1 cellular context compared by ENCODE assay signal in genomic region chr15:75452364-75452967, GRCh38.
TF ChIP-seq lines count a peak whose summit lies in the region.

No MANE protein-coding gene starts in this region.

TF ChIP-seq in WTC11, 78 proteins besides CTCF, POLR2A, EP300 and RAD21 (continued from another document):
- no peak; the same call in 1 of the 2 replicates for TF ChIP-seq FOXP4 (CRISPR knock-in tag; IDR thresholded peaks at IDR 0.05)
- no peak for TF ChIP-seq TCF7 (CRISPR knock-in tag; IDR thresholded peaks at IDR 0.05; ENCODE audit: low read depth)
- TF ChIP-seq OVOL2 (CRISPR knock-in tag; IDR thresholded peaks at IDR 0.05; ENCODE audit: borderline replicate concordance): no peak
- no peak for TF ChIP-seq E2F1 (CRISPR knock-in tag; IDR thresholded peaks at IDR 0.05)
- TF ChIP-seq SP1 (CRISPR knock-in tag; conservative IDR thresholded peaks at IDR 0.05): no peak
- TF ChIP-seq EMX1 (CRISPR knock-in tag; IDR thresholded peaks at IDR 0.05): no peak
- TF ChIP-seq ERG (CRISPR knock-in tag; IDR thresholded peaks at IDR 0.05): no peak
- no peak for TF ChIP-seq CREM (CRISPR knock-in tag; IDR thresholded peaks at IDR 0.05)
- no peak for TF ChIP-seq ZBTB21 (CRISPR knock-in tag; IDR thresholded peaks at IDR 0.05; ENCODE audit: borderline replicate concordance)
- no peak for TF ChIP-seq RORB (CRISPR knock-in tag; IDR thresholded peaks at IDR 0.05)
- TF ChIP-seq ATF6 (CRISPR knock-in tag; IDR thresholded peaks at IDR 0.05): no peak
- TF ChIP-seq IRF1 (CRISPR knock-in tag; IDR thresholded peaks at IDR 0.05): no peak
- no peak for TF ChIP-seq ZNF281 (CRISPR knock-in tag; IDR thresholded peaks at IDR 0.05)
- no peak for TF ChIP-seq GTF2I (CRISPR knock-in tag; conservative IDR thresholded peaks at IDR 0.05)
- no peak for TF ChIP-seq ZBTB43 (CRISPR knock-in tag; IDR thresholded peaks at IDR 0.05)
- TF ChIP-seq NFE2L1 (CRISPR knock-in tag; IDR thresholded peaks at IDR 0.05): no peak
- TF ChIP-seq TP53 (CRISPR knock-in tag; IDR thresholded peaks at IDR 0.05): no peak
- TF ChIP-seq FOXJ3 (CRISPR knock-in tag; IDR thresholded peaks at IDR 0.05; ENCODE audit: borderline replicate concordance): no peak
- TF ChIP-seq NFYB (CRISPR knock-in tag; conservative IDR thresholded peaks at IDR 0.05; ENCODE audit: low read depth): no peak
- no peak for TF ChIP-seq SMAD4 (CRISPR knock-in tag; IDR thresholded peaks at IDR 0.05)
- TF ChIP-seq ZNF232 (CRISPR knock-in tag; IDR thresholded peaks at IDR 0.05): no peak
- no peak for TF ChIP-seq IRF2 (CRISPR knock-in tag; IDR thresholded peaks at IDR 0.05; ENCODE audit: borderline replicate concordance, low read depth)
- no peak for TF ChIP-seq KAT7 (CRISPR knock-in tag; IDR thresholded peaks at IDR 0.05; ENCODE audit: borderline replicate concordance)
- no peak for TF ChIP-seq ZNF532 (CRISPR knock-in tag; IDR thresholded peaks at IDR 0.05; ENCODE audit: borderline replicate concordance)
- TF ChIP-seq ESRRA (CRISPR knock-in tag; IDR thresholded peaks at IDR 0.05; ENCODE audit: borderline replicate concordance): no peak
- no peak for TF ChIP-seq ARID4B (CRISPR knock-in tag; IDR thresholded peaks at IDR 0.05; ENCODE audit: borderline replicate concordance)
- TF ChIP-seq ETV6 (CRISPR knock-in tag; IDR thresholded peaks at IDR 0.05): 0 out of 2 replicates have a peak, but pooled peaks have one; percentile 55
TF ChIP-seq in WTC11: peak in this region for 4.
